In the genomic region with DNA sequence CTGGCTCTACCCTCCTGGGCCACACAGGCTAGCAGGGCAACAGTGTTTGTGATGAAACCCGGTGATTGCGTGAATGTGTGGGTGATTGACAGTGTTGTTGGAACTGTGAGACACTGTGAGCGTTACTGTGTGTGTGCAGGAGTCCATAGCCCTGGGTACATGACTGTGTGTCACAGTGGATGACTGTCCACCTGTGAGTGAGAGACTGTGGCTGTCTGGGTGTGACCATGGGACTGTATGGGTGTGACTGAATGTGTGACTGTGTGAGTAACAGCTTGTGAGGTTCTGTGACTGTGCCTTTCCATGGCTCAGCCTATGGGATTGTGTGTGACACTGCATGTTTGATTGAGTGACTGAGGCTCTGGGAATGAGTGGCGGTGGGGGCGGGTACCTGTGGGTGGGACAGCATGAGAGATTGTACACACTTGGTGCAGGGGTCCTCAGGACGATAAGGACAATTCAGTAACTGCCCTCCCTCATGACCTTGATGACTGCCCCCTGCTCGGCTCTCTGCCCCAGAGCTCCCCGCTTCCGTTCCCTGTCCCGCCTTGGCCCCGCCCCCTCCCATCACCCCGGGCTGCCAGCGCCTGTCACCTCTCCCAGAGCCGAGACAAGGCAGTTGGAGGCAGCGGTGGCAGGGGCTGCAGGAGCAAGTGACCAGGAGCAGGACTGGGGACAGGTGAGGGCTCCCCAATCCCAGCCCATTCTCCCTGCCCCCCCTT, we compare ENCODE assay signal across 8 cellular contexts. TPM values are rescaled to one million over a fixed set of nuclear protein-coding genes. Genes with fewer than 3 reads are reported as not detected.
A peak's percentile ranks its signal among the peaks of the same experiment; 100 is the strongest.
DNase-seq lines count a peak whose midpoint lies in the region; ATAC-seq and TF ChIP-seq lines count a peak whose summit lies in the region.

A gene with protein sequence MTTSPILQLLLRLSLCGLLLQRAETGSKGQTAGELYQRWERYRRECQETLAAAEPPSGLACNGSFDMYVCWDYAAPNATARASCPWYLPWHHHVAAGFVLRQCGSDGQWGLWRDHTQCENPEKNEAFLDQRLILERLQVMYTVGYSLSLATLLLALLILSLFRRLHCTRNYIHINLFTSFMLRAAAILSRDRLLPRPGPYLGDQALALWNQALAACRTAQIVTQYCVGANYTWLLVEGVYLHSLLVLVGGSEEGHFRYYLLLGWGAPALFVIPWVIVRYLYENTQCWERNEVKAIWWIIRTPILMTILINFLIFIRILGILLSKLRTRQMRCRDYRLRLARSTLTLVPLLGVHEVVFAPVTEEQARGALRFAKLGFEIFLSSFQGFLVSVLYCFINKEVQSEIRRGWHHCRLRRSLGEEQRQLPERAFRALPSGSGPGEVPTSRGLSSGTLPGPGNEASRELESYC (plus strand): TSS at position 602 of the 722 bp plus-strand sequence. CDS start 1,300 bp downstream, outside the sequence.

- no peak for ATAC-seq in HG03039 (IDR thresholded peaks at IDR 0.05; ENCODE audit: unreplicated experiment)

- H3K56ac ChIP-seq in mesendoderm (ENCODE audit: low read length), result peak within 1 kb of the TSS; percentile 70

- H2BK120ac ChIP-seq in mesendoderm (ENCODE audit: low read depth, low read length), result no peak within 1 kb of the TSS

- no peaks in the 10 kb centered on the region for H3K79me1 ChIP-seq in mesendoderm (ENCODE audit: low read length)

- H2AFZ ChIP-seq in MM.1S (ENCODE audit: low read length), result peak within 1 kb of the TSS; percentile 63

- H3K4me3 ChIP-seq in GM12865 (ENCODE audit: low read depth, low read length), result peak within 1 kb of the TSS; percentile 79
- H3K4me3 ChIP-seq in MM.1S (ENCODE audit: low read length), result peak within 1 kb of the TSS; percentile 51
- peak within 1 kb of the TSS; percentile 42 for H3K4me3 ChIP-seq in colonic mucosa
- no peak within 1 kb of the TSS for H3K4me3 ChIP-seq in mesendoderm (ENCODE audit: low read length)

- no peak within 1 kb of the TSS for H4K8ac ChIP-seq in mesendoderm (ENCODE audit: low read depth, low read length)

- no peak within 1 kb of the TSS for H2AK5ac ChIP-seq in mesendoderm (ENCODE audit: low read length)

- H3K79me2 ChIP-seq in MM.1S (ENCODE audit: low read length) (no peaks in the 10 kb centered on the region), mesendoderm (ENCODE audit: control insufficient read depth, insufficient read depth, low read length) (no peaks in the 10 kb centered on the region)

- H3K23ac ChIP-seq in mesendoderm (ENCODE audit: low read length), result no peak within 1 kb of the TSS

- no peaks in the 10 kb centered on the region for H3K36me3 ChIP-seq in MM.1S (replicated peaks; ENCODE audit: insufficient read depth, low read length)
- no peaks in the 10 kb centered on the region for H3K36me3 ChIP-seq in colonic mucosa
- no peaks in the 10 kb centered on the region for H3K36me3 ChIP-seq in mesendoderm (ENCODE audit: control insufficient read depth, insufficient read depth, low read length)

- peak; percentile 85 for DNase-seq in GM12865 (ENCODE audit: low read depth)
- DNase-seq in MM.1S, result no peak
- DNase-seq in activated CD4-positive, CD25-positive, alpha-beta regulatory T cell (lab: John Stamatoyannopoulos, UW), result peak; percentile 34 to 49 (median 46)
- peak; percentile 85 for DNase-seq in colonic mucosa
- peak; percentile 85 for DNase-seq in mesendoderm
- peak in 5 of 6 experiments; percentile 7 to 49 (median 20) for DNase-seq in stimulated activated naive CD4-positive, alpha-beta T cell (lab: John Stamatoyannopoulos, UW)
- no peak for DNase-seq in NCI-H187 treated with DMSO at 0.1 percent for 48 hours (lab: John Stamatoyannopoulos, UW)

- no peak within 1 kb of the TSS for H3K18ac ChIP-seq in mesendoderm (ENCODE audit: low read length)

- intact Hi-C loops in colonic mucosa (cut with DNase I), result no loop called here

- TF ChIP-seq CTCF in GM12865 (IDR thresholded peaks at IDR 0.05; ENCODE audit: insufficient read depth, low read depth, low read length, missing control alignments) (no peak), MM.1S (IDR thresholded peaks at IDR 0.05; ENCODE audit: low read length) (no peak), colonic mucosa (IDR thresholded peaks at IDR 0.05) (no peak)

- H3K9ac ChIP-seq in MM.1S (ENCODE audit: low read length), result no peak within 1 kb of the TSS
- H3K9ac ChIP-seq in colonic mucosa (ENCODE audit: low read depth in 2 of 2, low read length in 2 of 2), result peak within 1 kb of the TSS; percentile 74 to 84
- peak within 1 kb of the TSS; percentile 33 for H3K9ac ChIP-seq in mesendoderm (ENCODE audit: low read length)

- no peaks in the 10 kb centered on the region for H3K9me3 ChIP-seq in MM.1S (replicated peaks; ENCODE audit: insufficient read depth, low read length)
- H3K9me3 ChIP-seq in colonic mucosa, result no peaks in the 10 kb centered on the region

- H3K4ac ChIP-seq in mesendoderm (ENCODE audit: low read depth, low read length), result no peak within 1 kb of the TSS

- no peaks in the 10 kb centered on the region for H4K20me1 ChIP-seq in MM.1S (ENCODE audit: insufficient read depth, low read length)

- H3K9me2 ChIP-seq in MM.1S (replicated peaks; ENCODE audit: insufficient read depth, low read length), result no peaks in the 10 kb centered on the region

- no peak within 1 kb of the TSS for H4K5ac ChIP-seq in mesendoderm (ENCODE audit: low read length)

- no peak within 1 kb of the TSS for H2BK15ac ChIP-seq in mesendoderm (replicated peaks; ENCODE audit: low read depth)

- no CpG with 5 or more reads among the region's 15 CpGs for WGBS in mesendoderm (ENCODE audit: extremely low coverage, insufficient coverage, low lambda C conversion rate)

- H3K27me3 ChIP-seq in MM.1S (replicated peaks; ENCODE audit: insufficient read depth, low read length), result peaks cover 33% of the 10 kb centered on the region
- H3K27me3 ChIP-seq in colonic mucosa, result no peaks in the 10 kb centered on the region
- no peaks in the 10 kb centered on the region for H3K27me3 ChIP-seq in mesendoderm (ENCODE audit: insufficient read depth, low read length, poor library complexity)

- peaks cover 5% of the 10 kb centered on the region; the same call in 1 of the 2 replicates for H3K4me1 ChIP-seq in MM.1S (ENCODE audit: low read length)
- H3K4me1 ChIP-seq in colonic mucosa, result no peaks in the 10 kb centered on the region
- H3K4me1 ChIP-seq in mesendoderm (ENCODE audit: control insufficient read depth, low read depth, low read length), result no peaks in the 10 kb centered on the region

- peaks cover 4% of the 10 kb centered on the region; the same call in 1 of the 2 replicates for H3F3A ChIP-seq in MM.1S (ENCODE audit: insufficient read depth, low read length)

- H2BK5ac ChIP-seq in mesendoderm (ENCODE audit: low read length), result no peak within 1 kb of the TSS

- H3K27ac ChIP-seq in MM.1S (ENCODE audit: low read length), result no peak within 1 kb of the TSS
- H3K27ac ChIP-seq in colonic mucosa, result peak within 1 kb of the TSS; percentile 60
- no peak within 1 kb of the TSS for H3K27ac ChIP-seq in mesendoderm (ENCODE audit: low read depth, low read length)

- H3K4me2 ChIP-seq in MM.1S (ENCODE audit: low read depth, low read length) (peak within 1 kb of the TSS; percentile 84), mesendoderm (ENCODE audit: low read length) (peak within 1 kb of the TSS; percentile 68)

RNA-seq across cellular contexts. Expression of the gene that starts here (rescaled TPM):
- total RNA-seq in colonic mucosa, result 1 to 10 TPM; 8.3 to 9.5 TPM
- polyA plus RNA-seq in mesendoderm (2013, experiment 1 of 2), result 0.07 TPM
- 0.10 TPM for polyA plus RNA-seq in mesendoderm (2013, experiment 2 of 2)

Comparison
In these comparisons a context has a peak if more than half of its experiments do, and no peak if none do; other contexts are left out.
1. DNase-seq: peak in GM12865 (single experiment), activated CD4-positive, CD25-positive, alpha-beta regulatory T cell (4 of 4), colonic mucosa (single experiment), mesendoderm (single experiment) and stimulated activated naive CD4-positive, alpha-beta T cell (5 of 6); none in MM.1S (single experiment) and NCI-H187 treated with DMSO at 0.1 percent for 48 hours (single experiment).